1 cellular context compared by ENCODE assay signal in the genomic region with DNA sequence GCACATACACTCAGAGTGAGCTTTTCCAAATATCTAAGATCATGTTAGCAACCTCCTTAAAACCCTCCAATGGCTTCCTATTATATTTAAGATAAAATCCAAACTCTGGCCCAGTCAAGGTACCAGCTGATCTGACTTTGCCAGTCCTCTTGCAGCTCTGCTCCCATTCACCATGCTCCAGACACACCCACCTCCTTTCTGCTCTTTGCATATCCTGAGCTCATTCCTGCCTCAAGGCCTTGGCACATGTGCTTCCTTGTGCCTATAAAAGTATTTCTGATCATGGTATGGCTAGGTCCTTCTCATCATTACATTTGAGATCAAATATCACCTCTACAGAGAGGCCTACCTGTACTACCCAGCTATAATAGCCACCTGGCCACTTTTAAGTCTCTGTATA.
TF ChIP-seq lines count a peak whose summit lies in the region.

No MANE protein-coding gene starts in this region.

TF ChIP-seq in HepG2, 621 proteins besides CTCF, POLR2A, EP300 and RAD21:
- TF ChIP-seq, protein P1, sequence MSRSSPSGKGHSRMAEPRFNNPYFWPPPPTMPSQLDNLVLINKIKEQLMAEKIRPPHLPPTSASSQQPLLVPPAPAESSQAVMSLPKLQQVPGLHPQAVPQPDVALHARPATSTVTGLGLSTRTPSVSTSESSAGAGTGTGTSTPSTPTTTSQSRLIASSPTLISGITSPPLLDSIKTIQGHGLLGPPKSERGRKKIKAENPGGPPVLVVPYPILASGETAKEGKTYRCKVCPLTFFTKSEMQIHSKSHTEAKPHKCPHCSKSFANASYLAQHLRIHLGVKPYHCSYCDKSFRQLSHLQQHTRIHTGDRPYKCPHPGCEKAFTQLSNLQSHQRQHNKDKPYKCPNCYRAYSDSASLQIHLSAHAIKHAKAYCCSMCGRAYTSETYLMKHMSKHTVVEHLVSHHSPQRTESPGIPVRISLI (CRISPR knock-in tag; IDR thresholded peaks at IDR 0.05; ENCODE audit: borderline replicate concordance) = no peak
- TF ChIP-seq GATAD1 (CRISPR knock-in tag; IDR thresholded peaks at IDR 0.05) (no peak), ZEB1 (IDR thresholded peaks at IDR 0.05; ENCODE audit: insufficient replicate concordance, low read depth) (no peak)
- TF ChIP-seq, protein P2, sequence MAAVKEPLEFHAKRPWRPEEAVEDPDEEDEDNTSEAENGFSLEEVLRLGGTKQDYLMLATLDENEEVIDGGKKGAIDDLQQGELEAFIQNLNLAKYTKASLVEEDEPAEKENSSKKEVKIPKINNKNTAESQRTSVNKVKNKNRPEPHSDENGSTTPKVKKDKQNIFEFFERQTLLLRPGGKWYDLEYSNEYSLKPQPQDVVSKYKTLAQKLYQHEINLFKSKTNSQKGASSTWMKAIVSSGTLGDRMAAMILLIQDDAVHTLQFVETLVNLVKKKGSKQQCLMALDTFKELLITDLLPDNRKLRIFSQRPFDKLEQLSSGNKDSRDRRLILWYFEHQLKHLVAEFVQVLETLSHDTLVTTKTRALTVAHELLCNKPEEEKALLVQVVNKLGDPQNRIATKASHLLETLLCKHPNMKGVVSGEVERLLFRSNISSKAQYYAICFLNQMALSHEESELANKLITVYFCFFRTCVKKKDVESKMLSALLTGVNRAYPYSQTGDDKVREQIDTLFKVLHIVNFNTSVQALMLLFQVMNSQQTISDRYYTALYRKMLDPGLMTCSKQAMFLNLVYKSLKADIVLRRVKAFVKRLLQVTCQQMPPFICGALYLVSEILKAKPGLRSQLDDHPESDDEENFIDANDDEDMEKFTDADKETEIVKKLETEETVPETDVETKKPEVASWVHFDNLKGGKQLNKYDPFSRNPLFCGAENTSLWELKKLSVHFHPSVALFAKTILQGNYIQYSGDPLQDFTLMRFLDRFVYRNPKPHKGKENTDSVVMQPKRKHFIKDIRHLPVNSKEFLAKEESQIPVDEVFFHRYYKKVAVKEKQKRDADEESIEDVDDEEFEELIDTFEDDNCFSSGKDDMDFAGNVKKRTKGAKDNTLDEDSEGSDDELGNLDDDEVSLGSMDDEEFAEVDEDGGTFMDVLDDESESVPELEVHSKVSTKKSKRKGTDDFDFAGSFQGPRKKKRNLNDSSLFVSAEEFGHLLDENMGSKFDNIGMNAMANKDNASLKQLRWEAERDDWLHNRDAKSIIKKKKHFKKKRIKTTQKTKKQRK (IDR thresholded peaks at IDR 0.05; ENCODE audit: low read length) = no peak
- TF ChIP-seq, protein P3, sequence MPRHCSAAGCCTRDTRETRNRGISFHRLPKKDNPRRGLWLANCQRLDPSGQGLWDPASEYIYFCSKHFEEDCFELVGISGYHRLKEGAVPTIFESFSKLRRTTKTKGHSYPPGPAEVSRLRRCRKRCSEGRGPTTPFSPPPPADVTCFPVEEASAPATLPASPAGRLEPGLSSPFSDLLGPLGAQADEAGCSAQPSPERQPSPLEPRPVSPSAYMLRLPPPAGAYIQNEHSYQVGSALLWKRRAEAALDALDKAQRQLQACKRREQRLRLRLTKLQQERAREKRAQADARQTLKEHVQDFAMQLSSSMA (CRISPR knock-in tag; IDR thresholded peaks at IDR 0.05) = no peak
TF ChIP-seq in HepG2: peak in this region for 0.
